9 cellular contexts compared by ENCODE assay signal in genomic region chr2:102063948-102064678, GRCh38.
DNase-seq lines count a peak whose midpoint lies in the region; ATAC-seq and TF ChIP-seq lines count a peak whose summit lies in the region.
"Had no signal": no experiment of that assay in that cellular context is flagged by ENCODE, and none has a peak within 500 bp of the region (broad histone marks: within the 10 kb centered on the region; RNA-seq: fewer than 3 reads in every experiment).

No MANE protein-coding gene starts in this region.

- no peaks in the 10 kb centered on the region for H3K9me3 ChIP-seq in WERI-Rb-1 (ENCODE audit: severe bottlenecking)

- H3K4me3 ChIP-seq in AG09309 (ENCODE audit: control insufficient read depth, low read depth, low read length), result no peak overlapping the region
- H3K4me3 ChIP-seq in WERI-Rb-1 (ENCODE audit: low read depth, low read length), result no peak overlapping the region
- H3K4me3 ChIP-seq: dorsolateral prefrontal cortex had no signal

- DNase-seq in AG09309 (ENCODE audit: low read depth) (peak; percentile 98), HS-27A (ENCODE audit: low read depth) (peak; percentile 47), foreskin keratinocyte (peak; percentile 77 to 90), occipital lobe (lab: John Stamatoyannopoulos, UW) (peak; percentile 31), WERI-Rb-1 (no peak), NCI-H2029 (lab: John Stamatoyannopoulos, UW) (no peak)
- DNase-seq in activated T-helper 2 cell treated with anti-CD3 and anti-CD28 coated beads, Interferon-gamma antibody, Interleukin-2, Interleukin-4, amounts not matched to agents 10 μg/mL and 5 μg/mL and 100 μg/mL, durations not matched to agents 14 hours and 24 hours and 36 hours (ENCODE audit: low spot score), result no peak

- H3K27me3 Mint-ChIP-seq in activated T-helper 2 cell treated with anti-CD3 and anti-CD28 coated beads, Interferon-gamma antibody, Interleukin-2, Interleukin-4, amounts not matched to agents 10 μg/mL and 5 μg/mL and 100 μg/mL, durations not matched to agents 14 hours and 24 hours and 36 hours (ENCODE audit: low read depth), result peaks cover 11% of the 10 kb centered on the region

- H3K36me3 Mint-ChIP-seq in activated T-helper 2 cell treated with anti-CD3 and anti-CD28 coated beads, Interferon-gamma antibody, Interleukin-2, Interleukin-4, amounts not matched to agents 10 μg/mL and 5 μg/mL and 100 μg/mL, durations not matched to agents 14 hours and 24 hours and 36 hours (ENCODE audit: low read depth), result no peaks in the 10 kb centered on the region

- TF ChIP-seq CTCF in AG09309 (IDR thresholded peaks at IDR 0.05; ENCODE audit: control insufficient read depth, insufficient read depth, low read depth, low read length, missing control alignments) (no peak), foreskin keratinocyte (conservative IDR thresholded peaks at IDR 0.05) (no peak), WERI-Rb-1 (IDR thresholded peaks at IDR 0.05; ENCODE audit: low read depth, low read length) (no peak)

- no peak overlapping the region for H3K4me3 Mint-ChIP-seq in activated T-helper 2 cell treated with anti-CD3 and anti-CD28 coated beads, Interferon-gamma antibody, Interleukin-2, Interleukin-4, amounts not matched to agents 10 μg/mL and 5 μg/mL and 100 μg/mL, durations not matched to agents 14 hours and 24 hours and 36 hours (ENCODE audit: low read depth)

- H3K27ac ChIP-seq in foreskin keratinocyte (peak overlapping the region; percentile 33), WERI-Rb-1 (no peak overlapping the region)

- no peak overlapping the region for H3K27ac Mint-ChIP-seq in activated T-helper 2 cell treated with anti-CD3 and anti-CD28 coated beads, Interferon-gamma antibody, Interleukin-2, Interleukin-4, amounts not matched to agents 10 μg/mL and 5 μg/mL and 100 μg/mL, durations not matched to agents 14 hours and 24 hours and 36 hours

- intact Hi-C loops in activated T-helper 2 cell treated with anti-CD3 and anti-CD28 coated beads, Interferon-gamma antibody, Interleukin-2, Interleukin-4, amounts not matched to agents 10 μg/mL and 5 μg/mL and 100 μg/mL, durations not matched to agents 14 hours and 24 hours and 36 hours (cut with micrococcal nuclease), result loop anchor here (2.0 kb wide), 5 partner anchors 19 to 171 kb away; no protein-coding TSS in a partner anchor

- H3K4me1 ChIP-seq in foreskin keratinocyte, result peaks cover 22% of the 10 kb centered on the region

- peaks cover 24% of the 10 kb centered on the region for H3K4me1 Mint-ChIP-seq in activated T-helper 2 cell treated with anti-CD3 and anti-CD28 coated beads, Interferon-gamma antibody, Interleukin-2, Interleukin-4, amounts not matched to agents 10 μg/mL and 5 μg/mL and 100 μg/mL, durations not matched to agents 14 hours and 24 hours and 36 hours (ENCODE audit: low read depth)

- ATAC-seq in activated CD4-positive, CD25-positive, alpha-beta regulatory T cell treated with anti-CD3 and anti-CD28 coated beads, Interleukin-2, amount 50 U/mL, for 24 hours, result peak; percentile 62 to 63
- peak; percentile 95 for ATAC-seq in foreskin keratinocyte

- H3K36me3 ChIP-seq in WERI-Rb-1, result no peaks in the 10 kb centered on the region

- H3K9me3 Mint-ChIP-seq in activated T-helper 2 cell treated with anti-CD3 and anti-CD28 coated beads, Interferon-gamma antibody, Interleukin-2, Interleukin-4, amounts not matched to agents 10 μg/mL and 5 μg/mL and 100 μg/mL, durations not matched to agents 14 hours and 24 hours and 36 hours, result peaks cover 7% of the 10 kb centered on the region

- H3K27me3 ChIP-seq in foreskin keratinocyte, result no peaks in the 10 kb centered on the region
- H3K27me3 ChIP-seq in WERI-Rb-1 (ENCODE audit: insufficient read depth, low read depth, severe bottlenecking), result peaks cover 93% of the 10 kb centered on the region
- H3K27me3 ChIP-seq: dorsolateral prefrontal cortex had no signal

Comparison
In these comparisons a context has a peak if more than half of its experiments do, and no peak if none do; other contexts are left out.
1. DNase-seq: peak in AG09309 (single experiment), HS-27A (single experiment), foreskin keratinocyte (2 of 2) and occipital lobe (single experiment); none in activated T-helper 2 cell treated with anti-CD3 and anti-CD28 coated beads, Interferon-gamma antibody, Interleukin-2, Interleukin-4, amounts not matched to agents 10 μg/mL and 5 μg/mL and 100 μg/mL, durations not matched to agents 14 hours and 24 hours and 36 hours (single experiment), WERI-Rb-1 (single experiment) and NCI-H2029 (single experiment).